15 cellular contexts compared by ENCODE assay signal in the genomic region with DNA sequence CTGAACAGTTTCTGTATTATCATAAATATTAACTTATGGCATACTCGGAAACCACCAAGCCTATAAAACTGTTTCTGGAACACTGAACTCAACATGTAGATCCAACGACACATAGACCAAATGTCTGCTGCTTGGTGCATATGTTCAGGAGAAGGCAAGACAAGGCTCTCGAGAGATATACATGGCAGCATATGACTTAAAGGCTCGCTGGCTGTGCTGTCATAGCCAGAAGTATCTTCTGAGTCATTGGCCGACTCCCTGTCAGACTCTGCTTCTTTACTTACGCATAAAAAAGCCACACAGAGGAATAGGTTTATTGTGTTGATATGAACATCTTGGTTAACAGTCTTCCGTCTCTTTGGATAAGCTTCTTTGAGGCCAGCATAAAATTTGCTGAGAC.
DNase-seq lines count a peak whose midpoint lies in the region; ATAC-seq and TF ChIP-seq lines count a peak whose summit lies in the region.
"Had no signal": no experiment of that assay in that cellular context is flagged by ENCODE, and none has a peak within 500 bp of the region (broad histone marks: within the 10 kb centered on the region; RNA-seq: fewer than 3 reads in every experiment).

No MANE protein-coding gene starts in this region.

- ATAC-seq in foreskin keratinocyte: peak; percentile 20
- ATAC-seq in stimulated activated effector memory CD8-positive, alpha-beta T cell treated with anti-CD3 and anti-CD28 coated beads, Interleukin-12 subunit alpha, Interleukin-12 subunit beta, amount 100 ng/mL, for 72 hours: peak; percentile 97
- ATAC-seq: A549, GM12878, GM23338 had no signal

- H2AFZ ChIP-seq in mammary epithelial cell (ENCODE audit: low read depth, low read length): no peak overlapping the region
- H2AFZ ChIP-seq: GM23338 had no signal

- no peak overlapping the region for H3K9ac ChIP-seq in mammary epithelial cell (ENCODE audit: insufficient read depth, low read length)

- H3K27me3 Mint-ChIP-seq in MCF 10A (ENCODE audit: insufficient read depth, unreplicated experiment) (no peaks in the 10 kb centered on the region), Caco-2 (ENCODE audit: insufficient read depth, unreplicated experiment) (no peaks in the 10 kb centered on the region)
- H3K27me3 Mint-ChIP-seq: CD8-positive, alpha-beta memory T cell had no signal

- TF ChIP-seq POLR2A in breast epithelium (IDR thresholded peaks at IDR 0.05) (no peak), transverse colon (IDR thresholded peaks at IDR 0.05) (no peak)

- no peaks in the 10 kb centered on the region for H3K9me3 ChIP-seq in breast epithelium
- H3K9me3 ChIP-seq in mammary epithelial cell (replicated peaks; ENCODE audit: insufficient read depth, low read length): no peaks in the 10 kb centered on the region
- no peaks in the 10 kb centered on the region for H3K9me3 ChIP-seq in Caco-2
- no peaks in the 10 kb centered on the region for H3K9me3 ChIP-seq in transverse colon
- H3K9me3 ChIP-seq: A549 had no signal

- H3K4me3 ChIP-seq in breast epithelium (no peak overlapping the region), mammary epithelial cell (replicated peaks in 1 of 3; ENCODE audit: insufficient read depth in 1 of 3, low read depth in 2 of 3, low read length in 3 of 3) (no peak overlapping the region), Caco-2 (ENCODE audit: low read depth, low read length) (no peak overlapping the region), transverse colon (no peak overlapping the region)
- H3K4me3 ChIP-seq: A549, GM12878, GM23338 had no signal

- POLR2A ChIA-PET in MCF 10A (lab: Yijun Ruan, JAX): no interaction called here
- POLR2A ChIA-PET in Caco-2 (lab: Charles Lee): no interaction called here

- H3K4me1 ChIP-seq in breast epithelium: no peaks in the 10 kb centered on the region
- H3K4me1 ChIP-seq in mammary epithelial cell (ENCODE audit: insufficient read depth, low read length): no peaks in the 10 kb centered on the region
- no peaks in the 10 kb centered on the region for H3K4me1 ChIP-seq in foreskin keratinocyte
- no peaks in the 10 kb centered on the region; the same call in 1 of the 2 replicates for H3K4me1 ChIP-seq in Caco-2
- no peaks in the 10 kb centered on the region for H3K4me1 ChIP-seq in transverse colon

- H3K27me3 ChIP-seq in breast epithelium (no peaks in the 10 kb centered on the region), mammary epithelial cell (ENCODE audit: insufficient read depth, low read length) (no peaks in the 10 kb centered on the region), foreskin keratinocyte (no peaks in the 10 kb centered on the region), Caco-2 (replicated peaks; ENCODE audit: control insufficient read depth, insufficient read depth, low read length) (no peaks in the 10 kb centered on the region), transverse colon (no peaks in the 10 kb centered on the region)

- H3K27ac Mint-ChIP-seq in MCF 10A (ENCODE audit: low read depth, unreplicated experiment) (no peak overlapping the region), Caco-2 (ENCODE audit: unreplicated experiment) (no peak overlapping the region)
- H3K27ac Mint-ChIP-seq in stimulated activated effector memory CD8-positive, alpha-beta T cell treated with anti-CD3 and anti-CD28 coated beads, Interleukin-12 subunit alpha, Interleukin-12 subunit beta, amount 100 ng/mL, for 72 hours: peak overlapping the region; percentile 15
- H3K27ac Mint-ChIP-seq: GM23338 had no signal

- intact Hi-C loops in MCF 10A (cut with micrococcal nuclease) (no loop called here), breast epithelium (cut with DNase I; ENCODE audit: low total_unique reads) (no loop called here), mammary epithelial cell (cut with micrococcal nuclease) (no loop called here), Caco-2 (cut with micrococcal nuclease; ENCODE audit: unreplicated experiment) (loop anchor here (5.0 kb wide), 1 partner anchor 166 kb away; no protein-coding TSS in a partner anchor), transverse colon (cut with DNase I; ENCODE audit: low total_unique reads) (no loop called here)

- H3K36me3 Mint-ChIP-seq in MCF 10A (ENCODE audit: insufficient read depth, unreplicated experiment) (peaks cover 14% of the 10 kb centered on the region), Caco-2 (ENCODE audit: insufficient read depth, unreplicated experiment) (no peaks in the 10 kb centered on the region)
- H3K36me3 Mint-ChIP-seq in stimulated activated effector memory CD8-positive, alpha-beta T cell treated with anti-CD3 and anti-CD28 coated beads, Interleukin-12 subunit alpha, Interleukin-12 subunit beta, amount 100 ng/mL, for 72 hours: no peaks in the 10 kb centered on the region

- TF ChIP-seq EP300 in transverse colon (IDR thresholded peaks at IDR 0.05; ENCODE audit: low read depth): no peak

- H3K4me2 ChIP-seq in mammary epithelial cell (ENCODE audit: insufficient read depth, low read depth, low read length): no peak overlapping the region
- H3K4me2 ChIP-seq: A549, GM23338 had no signal

- H3K36me3 ChIP-seq in breast epithelium: no peaks in the 10 kb centered on the region
- H3K36me3 ChIP-seq in mammary epithelial cell (ENCODE audit: insufficient read depth, low read length): peaks cover 2% of the 10 kb centered on the region
- H3K36me3 ChIP-seq in Caco-2 (ENCODE audit: control insufficient read depth, insufficient read depth, low read length): no peaks in the 10 kb centered on the region
- H3K36me3 ChIP-seq in transverse colon: peaks cover 0 to 7% (median 3%) of the 10 kb centered on the region in 4 donors

- H3K79me2 ChIP-seq in mammary epithelial cell (ENCODE audit: insufficient read depth, low read length): no peaks in the 10 kb centered on the region

- peak; percentile 14 for DNase-seq in MCF 10A (ENCODE audit: unreplicated experiment)
- DNase-seq in breast epithelium (ENCODE audit: low spot score in 2 of 2): no peak
- no peak for DNase-seq in mammary epithelial cell
- no peak for DNase-seq in foreskin keratinocyte
- DNase-seq in stimulated activated effector memory CD8-positive, alpha-beta T cell treated with anti-CD3 and anti-CD28 coated beads, Interleukin-12 subunit alpha, Interleukin-12 subunit beta, amount 100 ng/mL, for 72 hours (ENCODE audit: low spot score in 2 of 2): no peak
- DNase-seq in Caco-2: no peak
- DNase-seq in AG08395 (ENCODE audit: low spot score): no peak
- DNase-seq in transverse colon: no peak
- DNase-seq: CD8-positive, alpha-beta memory T cell; DMS53; H7 had no signal

- WGBS in mammary epithelial cell (ENCODE audit: low coverage, missing lambda C conversion rate): 97% methylated on average over 7 of the region's 7 CpGs
- 81 to 87% methylated on average over 4 to 7 of the region's 7 CpGs for WGBS in transverse colon (ENCODE audit: low coverage in 1 of 2), 2 donors

- CTCF ChIA-PET in MCF 10A (lab: Yijun Ruan, JAX): interaction anchor here (0.5 to 0.7 kb wide), 6 partner anchors 12 to 874 kb away, joined by 3 to 5 read pairs (median 3); no protein-coding TSS in a partner anchor
- CTCF ChIA-PET in mammary epithelial cell (lab: Charles Lee; ENCODE audit: low non-redundant PET): no interaction called here
- CTCF ChIA-PET in Caco-2 (lab: Charles Lee): no interaction called here

- dilution Hi-C loops in mammary epithelial cell (cut with HindIII; ENCODE audit: low sequenced_read_pairs): loop anchor here (5.0 kb wide), 1 partner anchor 36 kb away; no protein-coding TSS in a partner anchor

- H3K4me1 Mint-ChIP-seq in MCF 10A (ENCODE audit: insufficient read depth, unreplicated experiment): no peaks in the 10 kb centered on the region
- peaks cover 16% of the 10 kb centered on the region for H3K4me1 Mint-ChIP-seq in stimulated activated effector memory CD8-positive, alpha-beta T cell treated with anti-CD3 and anti-CD28 coated beads, Interleukin-12 subunit alpha, Interleukin-12 subunit beta, amount 100 ng/mL, for 72 hours
- no peaks in the 10 kb centered on the region for H3K4me1 Mint-ChIP-seq in Caco-2 (ENCODE audit: low read depth, unreplicated experiment)
- H3K4me1 Mint-ChIP-seq: CD14-positive monocyte had no signal

- no peak overlapping the region for H3K27ac ChIP-seq in breast epithelium
- no peak overlapping the region for H3K27ac ChIP-seq in mammary epithelial cell (ENCODE audit: insufficient read depth, low read depth, low read length)
- H3K27ac ChIP-seq in foreskin keratinocyte: no peak overlapping the region
- H3K27ac ChIP-seq in transverse colon: no peak overlapping the region
- H3K27ac ChIP-seq: A549 had no signal

- in situ Hi-C loops in mammary epithelial cell (cut with MboI; ENCODE audit: low sequenced_read_pairs in 2 of 2) (no loop called here), transverse colon (cut with MboI; ENCODE audit: low pct_ligation_motif_present in 1 of 4, low pct_unique_long_range_greater_than_20kb in 1 of 4, low sequenced_read_pairs in 3 of 4) (no loop called here)

- H4K20me1 ChIP-seq in mammary epithelial cell (ENCODE audit: insufficient read depth, low read length): no peaks in the 10 kb centered on the region

- BruUV-seq in MCF 10A (replicated peaks; lab: Mats Ljungman, UMichigan) (no TSS peak), mammary epithelial cell (replicated peaks; lab: Mats Ljungman, UMichigan) (TSS peak; percentile 19), Caco-2 (replicated peaks; lab: Mats Ljungman, UMichigan) (no TSS peak)

- TF ChIP-seq CTCF in MCF 10A (IDR thresholded peaks at IDR 0.05; ENCODE audit: unreplicated experiment): no peak
- TF ChIP-seq CTCF in breast epithelium (IDR thresholded peaks at IDR 0.05): no peak
- TF ChIP-seq CTCF in mammary epithelial cell (conservative IDR thresholded peaks at IDR 0.05 in 1 of 2, IDR thresholded peaks at IDR 0.05 in 1 of 2; ENCODE audit: extremely low read depth in 1 of 2, insufficient read depth in 1 of 2, low read depth in 1 of 2, low read length in 2 of 2): no peak
- TF ChIP-seq CTCF in foreskin keratinocyte (conservative IDR thresholded peaks at IDR 0.05): no peak
- no peak for TF ChIP-seq CTCF in Caco-2 (IDR thresholded peaks at IDR 0.05; ENCODE audit: insufficient read depth in 1 of 2, low read depth in 1 of 2, low read length in 1 of 2, severe bottlenecking in 1 of 2, unreplicated experiment in 1 of 2)
- TF ChIP-seq CTCF in transverse colon (IDR thresholded peaks at IDR 0.05): no peak

- H3K4me3 Mint-ChIP-seq in MCF 10A (ENCODE audit: unreplicated experiment): no peak overlapping the region
- H3K4me3 Mint-ChIP-seq in stimulated activated effector memory CD8-positive, alpha-beta T cell treated with anti-CD3 and anti-CD28 coated beads, Interleukin-12 subunit alpha, Interleukin-12 subunit beta, amount 100 ng/mL, for 72 hours: no peak overlapping the region
- H3K4me3 Mint-ChIP-seq in Caco-2 (ENCODE audit: unreplicated experiment): no peak overlapping the region
- H3K4me3 Mint-ChIP-seq: CD14-positive monocyte; CD8-positive, alpha-beta memory T cell; GM23338 had no signal

- H3K9me3 Mint-ChIP-seq in MCF 10A (ENCODE audit: unreplicated experiment) (no peaks in the 10 kb centered on the region), Caco-2 (ENCODE audit: unreplicated experiment) (no peaks in the 10 kb centered on the region)
- H3K9me3 Mint-ChIP-seq in stimulated activated effector memory CD8-positive, alpha-beta T cell treated with anti-CD3 and anti-CD28 coated beads, Interleukin-12 subunit alpha, Interleukin-12 subunit beta, amount 100 ng/mL, for 72 hours: no peaks in the 10 kb centered on the region
- H3K9me3 Mint-ChIP-seq: CD14-positive monocyte; CD8-positive, alpha-beta memory T cell; GM23338 had no signal
